8 cellular contexts compared by ENCODE assay signal in genomic region chr6:161418458-161418945, GRCh38.
A peak's percentile ranks its signal among the peaks of the same experiment; 100 is the strongest.
DNase-seq lines count a peak whose midpoint lies in the region; ATAC-seq, FAIRE-seq and TF ChIP-seq lines count a peak whose summit lies in the region.

No MANE protein-coding gene starts in this region.

- peaks cover 7 to 10% of the 10 kb centered on the region in 2 donors for H3K27me3 Mint-ChIP-seq in CD4-positive, alpha-beta memory T cell

- no peaks in the 10 kb centered on the region for H3K9me3 ChIP-seq in CD4-positive, alpha-beta memory T cell (ENCODE audit: control insufficient read depth in 1 of 2, low read length in 2 of 2)
- H3K9me3 ChIP-seq in body of pancreas (no peaks in the 10 kb centered on the region), spleen (no peaks in the 10 kb centered on the region)

- WGBS in body of pancreas, 2 donors = 6 to 9% methylated on average over 7 of the region's 7 CpGs
- 23 to 27% (median 25%) methylated on average over 7 of the region's 7 CpGs for WGBS in spleen, 5 donors

- DNase-seq in CD4-positive, alpha-beta memory T cell = peak in 4 of 5 donors; percentile 30 to 40 (median 36)
- DNase-seq in GM18507 (ENCODE audit: extremely low spot score, insufficient read length, low read depth) (no peak), NCI-H69 (lab: John Stamatoyannopoulos, UW) (peak; percentile 86), body of pancreas (peak; percentile 56 to 83 (median 68)), iPS-NIHi11 (ENCODE audit: low spot score) (peak; percentile 57), spleen (no peak), islet precursor cell (no peak)

- H3K4me3 ChIP-seq in CD4-positive, alpha-beta memory T cell (ENCODE audit: low read length in 2 of 2) = no peak overlapping the region
- H3K4me3 ChIP-seq in body of pancreas (no peak overlapping the region), spleen (no peak overlapping the region)

- peaks cover 0 to 4% (median 0%) of the 10 kb centered on the region in 4 donors for H3K4me1 Mint-ChIP-seq in CD4-positive, alpha-beta memory T cell

- peaks cover 0 to 1% (median 0%) of the 10 kb centered on the region in 8 donors for H3K9me3 Mint-ChIP-seq in CD4-positive, alpha-beta memory T cell

- no peak overlapping the region for H3K4me3 Mint-ChIP-seq in CD4-positive, alpha-beta memory T cell

- POLR2A ChIA-PET in CD4-positive, alpha-beta memory T cell (lab: Charles Lee; ENCODE audit: partially characterized antibody) = no interaction called here

- no peaks in the 10 kb centered on the region for H3K36me3 Mint-ChIP-seq in CD4-positive, alpha-beta memory T cell

- peak; percentile 35 to 93 (median 76) for TF ChIP-seq CTCF in body of pancreas (IDR thresholded peaks at IDR 0.05)
- TF ChIP-seq CTCF in spleen (IDR thresholded peaks at IDR 0.05 in 8 of 11, conservative IDR thresholded peaks at IDR 0.05 in 3 of 11) = peak in 8 of 11 experiments; percentile 44 to 64 (median 55)

- no peak overlapping the region for H3K27ac Mint-ChIP-seq in CD4-positive, alpha-beta memory T cell

- H3K27me3 ChIP-seq in CD4-positive, alpha-beta memory T cell (ENCODE audit: insufficient read depth, low read length) = no peaks in the 10 kb centered on the region
- H3K27me3 ChIP-seq in body of pancreas (no peaks in the 10 kb centered on the region), spleen (replicated peaks in 1 of 7) (peaks cover 0 to 19% (median 0%) of the 10 kb centered on the region in 7 donors)

- intact Hi-C loops in CD4-positive, alpha-beta memory T cell (cut with micrococcal nuclease) = no loop called here
- intact Hi-C loops in body of pancreas (cut with DNase I) = no loop called here
- intact Hi-C loops in spleen (cut with DNase I; ENCODE audit: low total_unique reads) = no loop called here

- no peaks in the 10 kb centered on the region for H3K4me1 ChIP-seq in CD4-positive, alpha-beta memory T cell (ENCODE audit: insufficient read depth, low read length)
- H3K4me1 ChIP-seq in body of pancreas (peaks cover 64% of the 10 kb centered on the region), spleen (peaks cover 0 to 3% (median 0%) of the 10 kb centered on the region in 6 donors)

- CTCF ChIA-PET in CD4-positive, alpha-beta memory T cell (lab: Charles Lee; ENCODE audit: partially characterized antibody) = interaction anchor here (0.7 to 2.5 kb wide), 19 partner anchors 8 to 1993 kb away, joined by 3 to 30 read pairs (median 4); no protein-coding TSS in a partner anchor

- no peaks in the 10 kb centered on the region for H3K36me3 ChIP-seq in CD4-positive, alpha-beta memory T cell (ENCODE audit: insufficient read depth, low read length)
- no peaks in the 10 kb centered on the region for H3K36me3 ChIP-seq in body of pancreas (replicated peaks in 1 of 2; ENCODE audit: insufficient read depth in 1 of 2, low read depth in 2 of 2)
- no peaks in the 10 kb centered on the region for H3K36me3 ChIP-seq in spleen

- FAIRE-seq in GM18507 (lab: Jason Lieb, UNC) = peak; percentile 80

- no peak overlapping the region for H3K27ac ChIP-seq in CD4-positive, alpha-beta memory T cell (ENCODE audit: low read depth, low read length)
- peak overlapping the region; percentile 63 to 89 (median 86) for H3K27ac ChIP-seq in body of pancreas
- H3K27ac ChIP-seq in spleen = no peak overlapping the region

- peak; percentile 81 for ATAC-seq in HG03354 (IDR thresholded peaks at IDR 0.05; ENCODE audit: poor library complexity, severe bottlenecking, unreplicated experiment)
- peak; percentile 69 for ATAC-seq in body of pancreas

- TF ChIP-seq POLR2A in body of pancreas (IDR thresholded peaks at IDR 0.05) (no peak), spleen (IDR thresholded peaks at IDR 0.05) (no peak)

Comparison
In these comparisons a context has a peak if more than half of its experiments do, and no peak if none do; other contexts are left out.
1. DNase-seq: peak in CD4-positive, alpha-beta memory T cell (4 of 5), NCI-H69 (single experiment), body of pancreas (4 of 4) and iPS-NIHi11 (single experiment); none in GM18507 (single experiment), spleen (single experiment) and islet precursor cell (single experiment).
2. H3K27ac ChIP-seq: peak in body of pancreas (4 of 4); none in CD4-positive, alpha-beta memory T cell (single experiment) and spleen (0 of 8).